In genomic region chr21:37769656-37770055, GRCh38 we compare ENCODE assay signal across 27 cellular contexts.
"Had no signal": no experiment of that assay in that cellular context is flagged by ENCODE, and none has a peak within 500 bp of the region (broad histone marks: within the 10 kb centered on the region; RNA-seq: fewer than 3 reads in every experiment).

No MANE protein-coding gene starts in this region.

- DNase-seq: islet precursor cell; left ventricle myocardium inferior; midbrain; mucosa of descending colon; naive thymus-derived CD4-positive, alpha-beta T cell; nucleus accumbens; pancreas; posterior cingulate gyrus; retina; right cardiac atrium; stimulated activated CD4-positive, alpha-beta T cell treated with anti-CD3 and anti-CD28 coated beads, Interleukin-12 subunit alpha, Interleukin-12 subunit beta, amount 100 ng/mL, for 4 hours; stimulated activated CD4-positive, alpha-beta T cell treated with anti-CD3 and anti-CD28 coated beads, Interleukin-15, amount 100 ng/mL, for 24 hours; stimulated activated CD4-positive, alpha-beta T cell treated with anti-CD3 and anti-CD28 coated beads, Interleukin-2, amount 100 ng/mL, for 24 hours; stimulated activated CD4-positive, alpha-beta T cell treated with anti-CD3 and anti-CD28 coated beads, Interleukin-4, amount 100 ng/mL, for 1 hour; stimulated activated naive B cell treated with anti-CD40 and anti-IgM and Interleukin-4, amounts not matched to agents 10 μg/mL and 1 μg/mL and 100 μg/mL, for 72 hours; stimulated activated naive CD8-positive, alpha-beta T cell treated with anti-CD3 and anti-CD28 coated beads, Interleukin-15, Interleukin-2, amounts not matched to agents 100 U/mL and 50 U/mL, for 24 hours; stomach; testis; thyroid gland; transverse colon; upper lobe of left lung had no signal

- H3K9me3 ChIP-seq: left ventricle myocardium inferior, mucosa of descending colon, pancreas, prostate gland, stomach, testis, thyroid gland, transverse colon, upper lobe of left lung, vagina had no signal

- H3K9me3 Mint-ChIP-seq: naive thymus-derived CD4-positive, alpha-beta T cell; natural killer cell treated with Interleukin-12 subunit alpha and Interleukin-12 subunit beta and Interleukin-15 and Interleukin-18, amount 100 ng/mL, for 72 hours; stimulated activated naive B cell treated with anti-CD40 and anti-IgM and Interleukin-4, amounts not matched to agents 10 μg/mL and 1 μg/mL and 100 μg/mL, for 72 hours had no signal

- H3K4me1 Mint-ChIP-seq: naive thymus-derived CD4-positive, alpha-beta T cell; stimulated activated naive B cell treated with anti-CD40 and anti-IgM and Interleukin-4, amounts not matched to agents 10 μg/mL and 1 μg/mL and 100 μg/mL, for 72 hours had no signal

- H3K4me3 ChIP-seq: left ventricle myocardium inferior, lung, mucosa of descending colon, pancreas, prostate gland, skin epidermis, stomach, testis, thyroid gland, transverse colon, upper lobe of left lung, vagina had no signal

- H3K36me3 Mint-ChIP-seq: naive thymus-derived CD4-positive, alpha-beta T cell; natural killer cell treated with Interleukin-12 subunit alpha and Interleukin-12 subunit beta and Interleukin-15 and Interleukin-18, amount 100 ng/mL, for 72 hours; stimulated activated naive B cell treated with anti-CD40 and anti-IgM and Interleukin-4, amounts not matched to agents 10 μg/mL and 1 μg/mL and 100 μg/mL, for 72 hours had no signal

- H3K27me3 Mint-ChIP-seq: stimulated activated naive B cell treated with anti-CD40 and anti-IgM and Interleukin-4, amounts not matched to agents 10 μg/mL and 1 μg/mL and 100 μg/mL, for 72 hours had no signal

- H3K27ac Mint-ChIP-seq: naive thymus-derived CD4-positive, alpha-beta T cell; natural killer cell treated with Interleukin-12 subunit alpha and Interleukin-12 subunit beta and Interleukin-15 and Interleukin-18, amount 100 ng/mL, for 72 hours; stimulated activated naive B cell treated with anti-CD40 and anti-IgM and Interleukin-4, amounts not matched to agents 10 μg/mL and 1 μg/mL and 100 μg/mL, for 72 hours had no signal

- H3K27me3 ChIP-seq: stomach, testis, thyroid gland, transverse colon, upper lobe of left lung, vagina had no signal

- H3K27ac ChIP-seq: left ventricle myocardium inferior, pancreas, prostate gland, skin epidermis, stomach, testis, thyroid gland, transverse colon, upper lobe of left lung, vagina had no signal

- ATAC-seq: mucosa of descending colon; naive thymus-derived CD4-positive, alpha-beta T cell; natural killer cell treated with Interleukin-12 subunit alpha and Interleukin-12 subunit beta and Interleukin-15 and Interleukin-18, amount 100 ng/mL, for 72 hours; pancreas; right cardiac atrium; sciatic nerve; stimulated activated naive B cell treated with anti-CD40 and anti-IgM and Interleukin-4, amounts not matched to agents 10 μg/mL and 1 μg/mL and 100 μg/mL, for 72 hours; stimulated activated naive CD8-positive, alpha-beta T cell treated with anti-CD3 and anti-CD28 coated beads, Interleukin-15, Interleukin-2, amounts not matched to agents 100 U/mL and 50 U/mL, for 24 hours had no signal

- H3K4me3 Mint-ChIP-seq: naive thymus-derived CD4-positive, alpha-beta T cell; natural killer cell treated with Interleukin-12 subunit alpha and Interleukin-12 subunit beta and Interleukin-15 and Interleukin-18, amount 100 ng/mL, for 72 hours; stimulated activated naive B cell treated with anti-CD40 and anti-IgM and Interleukin-4, amounts not matched to agents 10 μg/mL and 1 μg/mL and 100 μg/mL, for 72 hours had no signal

- H3K4me1 ChIP-seq: left ventricle myocardium inferior, pancreas, prostate gland, stomach, testis, thyroid gland, transverse colon, upper lobe of left lung, vagina had no signal

- H3K36me3 ChIP-seq: left ventricle myocardium inferior, pancreas, prostate gland, stomach, thyroid gland, transverse colon, upper lobe of left lung, vagina had no signal
